ENCODE assay signal across 8 cellular contexts in the genomic region with DNA sequence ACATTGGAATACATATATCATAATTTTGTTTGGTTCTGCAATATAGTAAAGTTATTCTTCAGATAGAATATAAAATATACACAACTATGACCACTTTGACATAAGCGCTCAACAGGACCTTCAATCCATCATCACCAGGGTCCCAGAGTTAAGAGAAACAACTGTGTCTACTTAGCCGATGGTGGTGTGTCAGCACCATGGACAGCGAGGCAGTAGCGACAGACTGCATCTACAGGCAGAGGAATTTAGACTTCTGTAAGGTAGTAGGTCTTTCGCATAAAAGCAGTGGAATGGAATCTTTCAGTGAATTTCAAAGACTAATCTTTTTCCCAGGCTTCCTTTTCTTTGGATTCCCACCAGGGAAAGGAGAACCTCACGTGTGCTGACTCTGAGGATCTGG. TPM values are rescaled to one million over a fixed set of nuclear protein-coding genes. Genes with fewer than 3 reads are reported as not detected.
DNase-seq lines count a peak whose midpoint lies in the region; ATAC-seq and TF ChIP-seq lines count a peak whose summit lies in the region.

No MANE protein-coding gene starts in this region.

- H3K4me1 Mint-ChIP-seq in endothelial cell (ENCODE audit: unreplicated experiment) = no peaks in the 10 kb centered on the region

- H3K27ac Mint-ChIP-seq in endothelial cell (ENCODE audit: unreplicated experiment) = no peak overlapping the region

- no peak overlapping the region for H3K9ac ChIP-seq in SK-N-MC (ENCODE audit: insufficient read length)

- H3K4me3 ChIP-seq in SK-N-MC = no peak overlapping the region

- no peak for TF ChIP-seq CTCF in endothelial cell (IDR thresholded peaks at IDR 0.05; ENCODE audit: unreplicated experiment)

- H3K27me3 Mint-ChIP-seq in endothelial cell (ENCODE audit: unreplicated experiment) = no peaks in the 10 kb centered on the region

- H3K9me3 ChIP-seq in SK-N-MC (ENCODE audit: low read depth, low read length) = no peaks in the 10 kb centered on the region

- H3K36me3 ChIP-seq in SK-N-MC (ENCODE audit: insufficient read depth, low read length) = no peaks in the 10 kb centered on the region

- no peaks in the 10 kb centered on the region for H3K9me3 Mint-ChIP-seq in endothelial cell (ENCODE audit: unreplicated experiment)

- H3K36me3 Mint-ChIP-seq in endothelial cell (ENCODE audit: low read depth, unreplicated experiment) = no peaks in the 10 kb centered on the region

- no peak for ATAC-seq in HG03135 (IDR thresholded peaks at IDR 0.05; ENCODE audit: unreplicated experiment)
- ATAC-seq in HG02678 (IDR thresholded peaks at IDR 0.05; ENCODE audit: unreplicated experiment) = no peak

- peak; percentile 42 for DNase-seq in H4 (ENCODE audit: low spot score)
- peak; percentile 12 for DNase-seq in SK-N-MC (ENCODE audit: low read depth, low spot score)
- DNase-seq in endothelial cell (ENCODE audit: low spot score) = peak; percentile 72
- peak; percentile 5 for DNase-seq in pulmonary artery endothelial cell (ENCODE audit: low read depth, low spot score)
- DNase-seq in OCI-M2 (lab: John Stamatoyannopoulos, UW; ENCODE audit: unreplicated experiment) = no peak
- DNase-seq in GM19240 (ENCODE audit: insufficient read length, low spot score) = no peak

- H3K27ac ChIP-seq in SK-N-MC = no peak overlapping the region

- no peak overlapping the region for H3K4me3 Mint-ChIP-seq in endothelial cell (ENCODE audit: unreplicated experiment)

RNA-seq across cellular contexts. Expression of a gene that starts 20.5 kb away (rescaled TPM):
- 39.9 and 50.6 TPM in 2 replicates for total RNA-seq in H4 (2014; rRNA removed; shearing (Covaris generic))
- total RNA-seq in endothelial cell (ENCODE audit: unreplicated experiment) (85.8 TPM), pulmonary artery endothelial cell (60.4 and 68.8 TPM in 2 replicates)

Comparison
In these comparisons a context has a peak if more than half of its experiments do, and no peak if none do; other contexts are left out.
1. DNase-seq: peak in H4 (single experiment), SK-N-MC (single experiment), endothelial cell (single experiment) and pulmonary artery endothelial cell (single experiment); none in OCI-M2 (single experiment) and GM19240 (single experiment).